ENCODE assay signal across 11 cellular contexts in the genomic region with DNA sequence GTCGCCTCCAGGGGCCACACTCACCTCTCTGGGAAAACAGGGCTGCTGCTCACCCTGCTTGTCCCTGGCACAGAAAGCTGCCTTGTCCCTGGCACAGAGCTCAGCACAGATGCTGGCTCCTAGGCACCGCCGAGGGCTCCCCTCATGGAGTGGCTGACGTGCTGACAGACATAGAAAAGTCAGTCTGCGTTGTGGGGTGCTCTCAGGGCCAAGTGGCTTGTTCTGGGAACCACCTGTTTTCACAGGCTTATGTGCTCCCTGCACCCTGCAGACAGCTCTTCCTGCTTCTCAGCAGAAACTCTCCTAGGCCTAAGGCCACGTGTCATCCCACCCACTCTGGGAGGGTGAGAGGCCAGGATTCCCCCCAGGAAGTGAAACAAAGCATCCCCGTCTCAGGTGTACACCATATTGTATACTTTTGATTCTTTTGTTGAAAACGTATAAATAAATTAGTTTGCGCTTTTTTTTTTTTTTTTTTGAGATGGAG.
DNase-seq lines count a peak whose midpoint lies in the region; ATAC-seq lines count a peak whose summit lies in the region.
"Had no signal": no experiment of that assay in that cellular context is flagged by ENCODE, and none has a peak within 500 bp of the region (broad histone marks: within the 10 kb centered on the region; RNA-seq: fewer than 3 reads in every experiment).

No MANE protein-coding gene starts in this region.

- H3K4me1 Mint-ChIP-seq in activated naive CD4-positive, alpha-beta T cell treated with anti-CD3 and anti-CD28 coated beads, Interleukin-2, amount 10 ng/mL, durations not matched to agents 7 days and 5 days, result no peaks in the 10 kb centered on the region

- H3K4me3 ChIP-seq in H7 (ENCODE audit: insufficient read depth, low read depth, low read length) (no peak overlapping the region), aorta (ENCODE audit: low read length in 2 of 2) (no peak overlapping the region)

- no peaks in the 10 kb centered on the region for H3K4me1 ChIP-seq in aorta (ENCODE audit: control insufficient read depth in 1 of 2, insufficient read depth in 2 of 2, low read length in 2 of 2)

- no peaks in the 10 kb centered on the region for H3K9me3 Mint-ChIP-seq in activated naive CD4-positive, alpha-beta T cell treated with anti-CD3 and anti-CD28 coated beads, Interleukin-2, amount 50 U/mL, for 72 hours
- no peaks in the 10 kb centered on the region for H3K9me3 Mint-ChIP-seq in activated naive CD4-positive, alpha-beta T cell treated with anti-CD3 and anti-CD28 coated beads, Interleukin-2, amount 10 ng/mL, durations not matched to agents 7 days and 5 days
- H3K9me3 Mint-ChIP-seq: activated naive CD8-positive, alpha-beta T cell treated with anti-CD3 and anti-CD28 coated beads, Interleukin-2, amount 10 ng/mL, durations not matched to agents 7 days and 5 days had no signal

- CTCF ChIA-PET in activated naive CD4-positive, alpha-beta T cell treated with anti-CD3 and anti-CD28 coated beads, Interleukin-2, amount 10 ng/mL, durations not matched to agents 7 days and 5 days (lab: Charles Lee), result no interaction called here

- H3K27ac ChIP-seq in aorta (ENCODE audit: low read depth in 1 of 2, low read length in 2 of 2), result no peak overlapping the region

- no peaks in the 10 kb centered on the region for H3K36me3 Mint-ChIP-seq in activated naive CD4-positive, alpha-beta T cell treated with anti-CD3 and anti-CD28 coated beads, Interleukin-2, amount 50 U/mL, for 72 hours
- H3K36me3 Mint-ChIP-seq in activated naive CD4-positive, alpha-beta T cell treated with anti-CD3 and anti-CD28 coated beads, Interleukin-2, amount 10 ng/mL, durations not matched to agents 7 days and 5 days, result no peaks in the 10 kb centered on the region
- H3K36me3 Mint-ChIP-seq: activated naive CD8-positive, alpha-beta T cell treated with anti-CD3 and anti-CD28 coated beads, Interleukin-2, amount 10 ng/mL, durations not matched to agents 7 days and 5 days had no signal

- WGBS in aorta, 2 donors, result 78 to 87% methylated on average over 9 of the region's 9 CpGs

- no peaks in the 10 kb centered on the region for H3K9me3 ChIP-seq in aorta (ENCODE audit: control insufficient read depth, low read length)

- no peak overlapping the region for H3K4me3 Mint-ChIP-seq in activated naive CD4-positive, alpha-beta T cell treated with anti-CD3 and anti-CD28 coated beads, Interleukin-2, amount 10 ng/mL, durations not matched to agents 7 days and 5 days
- H3K4me3 Mint-ChIP-seq: activated naive CD8-positive, alpha-beta T cell treated with anti-CD3 and anti-CD28 coated beads, Interleukin-2, amount 10 ng/mL, durations not matched to agents 7 days and 5 days had no signal

- H3K36me3 ChIP-seq in H7 (replicated peaks; ENCODE audit: control insufficient read depth, insufficient read depth, low read length), result no peaks in the 10 kb centered on the region
- H3K36me3 ChIP-seq in aorta (ENCODE audit: control insufficient read depth in 1 of 2, insufficient read depth in 2 of 2, low read length in 1 of 2), result no peaks in the 10 kb centered on the region

- no peaks in the 10 kb centered on the region for H3K27me3 Mint-ChIP-seq in activated naive CD4-positive, alpha-beta T cell treated with anti-CD3 and anti-CD28 coated beads, Interleukin-2, amount 10 ng/mL, durations not matched to agents 7 days and 5 days
- H3K27me3 Mint-ChIP-seq: activated naive CD8-positive, alpha-beta T cell treated with anti-CD3 and anti-CD28 coated beads, Interleukin-2, amount 10 ng/mL, durations not matched to agents 7 days and 5 days had no signal

- H3K27me3 ChIP-seq in H7 (ENCODE audit: control insufficient read depth, insufficient read depth, low read length) (no peaks in the 10 kb centered on the region), aorta (ENCODE audit: control insufficient read depth in 1 of 2, insufficient read depth in 2 of 2, low read length in 1 of 2) (no peaks in the 10 kb centered on the region)

- ATAC-seq in activated naive CD4-positive, alpha-beta T cell treated with anti-CD3 and anti-CD28 coated beads, Interleukin-2, amount 50 U/mL, for 72 hours, result peak; percentile 37 to 67
- ATAC-seq in HG03439 (IDR thresholded peaks at IDR 0.05; ENCODE audit: unreplicated experiment) (peak; percentile 56), aorta (ENCODE audit: low FRiP score) (peak; percentile 27)

- no peak for DNase-seq in activated naive CD4-positive, alpha-beta T cell treated with anti-CD3 and anti-CD28 coated beads, Interleukin-2, amount 50 U/mL, for 72 hours (ENCODE audit: low spot score in 2 of 2)
- DNase-seq in activated naive CD4-positive, alpha-beta T cell treated with anti-CD3 and anti-CD28 coated beads, Interleukin-2, amount 10 ng/mL, durations not matched to agents 7 days and 5 days, result no peak
- DNase-seq in H7, result peak; percentile 18
- no peak for DNase-seq in aorta
- DNase-seq in NCI-H524 (lab: John Stamatoyannopoulos, UW), result no peak
- no peak for DNase-seq in NK-92 treated with Interleukin-12 subunit alpha and Interleukin-12 subunit beta, amount 100 ng/mL, for 24 hours (lab: John Stamatoyannopoulos, UW)
- no peak for DNase-seq in NCI-H345 treated with DMSO at 0.1 percent for 48 hours (lab: John Stamatoyannopoulos, UW; ENCODE audit: unreplicated experiment)
- DNase-seq: activated CD4-positive, alpha-beta T cell treated with anti-CD3 and anti-CD28 coated beads for 1 hour; activated naive CD8-positive, alpha-beta T cell treated with anti-CD3 and anti-CD28 coated beads, Interleukin-2, amount 10 ng/mL, durations not matched to agents 7 days and 5 days; NCI-H1694 treated with DMSO at 0.1 percent for 48 hours had no signal

- H3K27ac Mint-ChIP-seq in activated naive CD4-positive, alpha-beta T cell treated with anti-CD3 and anti-CD28 coated beads, Interleukin-2, amount 50 U/mL, for 72 hours, result no peak overlapping the region
- H3K27ac Mint-ChIP-seq in activated naive CD4-positive, alpha-beta T cell treated with anti-CD3 and anti-CD28 coated beads, Interleukin-2, amount 10 ng/mL, durations not matched to agents 7 days and 5 days, result no peak overlapping the region
- H3K27ac Mint-ChIP-seq: activated naive CD8-positive, alpha-beta T cell treated with anti-CD3 and anti-CD28 coated beads, Interleukin-2, amount 10 ng/mL, durations not matched to agents 7 days and 5 days had no signal

- intact Hi-C loops in aorta (cut with DNase I), result loop anchor here in 1 of 2 donors (10.0 kb wide), 1 partner anchor 55 kb away; no protein-coding TSS in a partner anchor
